8 cellular contexts compared by ENCODE assay signal in the genomic region with DNA sequence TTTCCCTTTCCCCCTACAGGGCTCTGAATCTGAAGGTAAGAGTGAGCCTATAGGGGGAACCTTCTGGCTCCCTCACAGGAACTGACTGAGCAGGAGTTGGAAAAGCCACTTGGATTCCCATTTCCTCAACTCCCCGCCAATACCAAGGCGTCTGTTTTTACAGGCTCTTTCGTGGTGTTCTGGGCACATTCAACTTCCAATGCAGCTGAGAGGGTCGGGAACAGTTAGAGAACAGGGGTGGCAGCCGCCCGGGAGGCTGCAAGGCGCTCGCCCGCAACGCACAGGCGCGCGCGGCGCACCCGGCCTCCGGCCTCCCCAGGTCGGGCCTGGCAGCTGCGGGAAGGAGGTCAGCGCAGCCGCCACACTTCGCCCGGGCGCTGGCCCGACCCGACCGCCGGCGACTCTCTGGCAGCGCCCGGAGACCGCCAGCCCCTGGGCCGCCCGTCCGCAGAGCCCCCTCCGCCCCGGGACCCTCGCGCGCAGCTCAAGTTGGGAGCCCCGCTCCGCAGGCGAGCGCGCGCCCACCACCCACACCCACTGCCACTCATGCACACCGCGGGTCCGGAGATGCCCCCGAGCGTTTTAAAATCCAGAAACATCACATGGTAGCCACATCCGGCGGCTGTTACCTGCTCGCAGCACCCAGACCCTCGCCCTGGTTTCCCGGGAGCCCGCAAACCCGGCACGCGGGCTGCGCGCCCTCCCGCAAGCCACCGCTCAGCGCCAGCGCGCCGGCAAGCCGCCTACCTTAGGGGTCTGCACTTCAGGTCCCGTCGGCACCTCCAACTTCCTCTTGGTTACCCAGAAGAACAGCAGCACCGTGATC. TPM values are rescaled to one million over a fixed set of nuclear protein-coding genes. Genes with fewer than 3 reads are reported as not detected.
DNase-seq lines count a peak whose midpoint lies in the region; ATAC-seq, FAIRE-seq and TF ChIP-seq lines count a peak whose summit lies in the region.

No MANE protein-coding gene starts in this region.

- no peak overlapping the region for H3K27ac Mint-ChIP-seq in progenitor cell of endocrine pancreas

- no peak for FAIRE-seq in frontal cortex (lab: Jason Lieb, UNC)

- peak overlapping the region; percentile 65 for H2AFZ ChIP-seq in SU-DHL-6 (ENCODE audit: low read depth, low read length, severe bottlenecking)

- no peaks in the 10 kb centered on the region for H3K27me3 ChIP-seq in SU-DHL-6 (ENCODE audit: low read length)

- H3K4me2 ChIP-seq in SU-DHL-6 (ENCODE audit: low read depth, low read length, poor library complexity, severe bottlenecking), result peak overlapping the region; percentile 54

- no peaks in the 10 kb centered on the region for H3K36me3 ChIP-seq in SU-DHL-6 (ENCODE audit: low read length)

- peak overlapping the region; percentile 36 for H3K4me3 ChIP-seq in SU-DHL-6 (ENCODE audit: insufficient read depth, low read length, poor library complexity, severe bottlenecking)

- H3K9ac ChIP-seq in SU-DHL-6 (ENCODE audit: low read length), result peak overlapping the region; percentile 43

- no peaks in the 10 kb centered on the region for H3K79me2 ChIP-seq in SU-DHL-6 (ENCODE audit: insufficient read depth, low read length)

- no peaks in the 10 kb centered on the region for H3K9me3 ChIP-seq in SU-DHL-6 (ENCODE audit: insufficient read depth, low read length)

- TF ChIP-seq CTCF in SU-DHL-6 (IDR thresholded peaks at IDR 0.05; ENCODE audit: insufficient read depth, low read length, poor library complexity, severe bottlenecking), result no peak
- no peak for TF ChIP-seq CTCF in progenitor cell of endocrine pancreas (IDR thresholded peaks at IDR 0.05; ENCODE audit: unreplicated experiment)

- DNase-seq in stimulated activated CD4-positive, alpha-beta T cell treated with anti-CD3 and anti-CD28 coated beads, Interleukin-15, amount 100 ng/mL, for 24 hours, result peak; percentile 18
- DNase-seq in stimulated activated CD4-positive, alpha-beta T cell treated with anti-CD3 and anti-CD28 coated beads, Interleukin-12 subunit alpha, Interleukin-12 subunit beta, amount 100 ng/mL, for 4 hours, result no peak
- DNase-seq in frontal cortex (ENCODE audit: low spot score in 2 of 2), result peak; percentile 37 to 44
- DNase-seq in progenitor cell of endocrine pancreas (ENCODE audit: low spot score, unreplicated experiment), result peak; percentile 15
- no peak for DNase-seq in middle frontal gyrus (ENCODE audit: extremely low spot score, low spot score)
- DNase-seq in NCI-H510A (lab: John Stamatoyannopoulos, UW), result no peak

- H3K4me1 Mint-ChIP-seq in progenitor cell of endocrine pancreas (ENCODE audit: low read depth), result peaks cover 2% of the 10 kb centered on the region

- ATAC-seq in GM19397 (IDR thresholded peaks at IDR 0.05; ENCODE audit: unreplicated experiment), result no peak

- no peaks in the 10 kb centered on the region for H4K20me1 ChIP-seq in SU-DHL-6 (ENCODE audit: low read depth, low read length)

- peaks cover 84% of the 10 kb centered on the region for H3K27me3 Mint-ChIP-seq in progenitor cell of endocrine pancreas

- H3F3A ChIP-seq in SU-DHL-6 (ENCODE audit: insufficient read depth), result no peaks in the 10 kb centered on the region

- no peaks in the 10 kb centered on the region for H3K9me3 Mint-ChIP-seq in progenitor cell of endocrine pancreas (ENCODE audit: low read depth)

- H3K4me3 Mint-ChIP-seq in progenitor cell of endocrine pancreas (ENCODE audit: low read depth), result peak overlapping the region; percentile 68

- H3K9me2 ChIP-seq in SU-DHL-6 (replicated peaks; ENCODE audit: insufficient read depth, low read length), result no peaks in the 10 kb centered on the region

- H3K27ac ChIP-seq in SU-DHL-6 (ENCODE audit: low read depth, low read length), result no peak overlapping the region

- H3K36me3 Mint-ChIP-seq in progenitor cell of endocrine pancreas (ENCODE audit: insufficient read depth), result no peaks in the 10 kb centered on the region

RNA-seq across cellular contexts. Expression of a gene that starts 0.8 kb away (rescaled TPM):
- total RNA-seq in frontal cortex (10.2 TPM), progenitor cell of endocrine pancreas (0.91 and 1.2 TPM in 2 replicates)

Comparison
In these comparisons a context has a peak if more than half of its experiments do, and no peak if none do; other contexts are left out.
1. DNase-seq: peak in stimulated activated CD4-positive, alpha-beta T cell treated with anti-CD3 and anti-CD28 coated beads, Interleukin-15, amount 100 ng/mL, for 24 hours (single experiment), frontal cortex (2 of 2) and progenitor cell of endocrine pancreas (single experiment); none in stimulated activated CD4-positive, alpha-beta T cell treated with anti-CD3 and anti-CD28 coated beads, Interleukin-12 subunit alpha, Interleukin-12 subunit beta, amount 100 ng/mL, for 4 hours (single experiment), middle frontal gyrus (single experiment) and NCI-H510A (single experiment).